Comparison of ENCODE assay signal across 8 cellular contexts in genomic region chr9:125889524-125890473, GRCh38.
DNase-seq lines count a peak whose midpoint lies in the region; ATAC-seq and TF ChIP-seq lines count a peak whose summit lies in the region.

No MANE protein-coding gene starts in this region.

- peaks cover 99% of the 10 kb centered on the region for H4K20me1 ChIP-seq in BLaER1

- H3K4me1 Mint-ChIP-seq in activated T-cell treated with anti-CD3 and anti-CD28 coated beads, Interleukin-2, amount 50 U/mL, for 4 hours (ENCODE audit: low read depth), result peaks cover 7% of the 10 kb centered on the region

- H3K4me3 Mint-ChIP-seq in activated T-cell treated with anti-CD3 and anti-CD28 coated beads, Interleukin-2, amount 50 U/mL, for 4 hours, result peak overlapping the region; percentile 80

- DNase-seq in NCI-H774 (lab: John Stamatoyannopoulos, UW) (peak; percentile 76), esophagus squamous epithelium (lab: John Stamatoyannopoulos, UW) (no peak)
- peak; percentile 23 for DNase-seq in activated T-cell treated with anti-CD3 and anti-CD28 coated beads, Interleukin-2, amount 50 U/mL, for 4 hours
- DNase-seq in stimulated activated naive CD8-positive, alpha-beta T cell treated with anti-CD3 and anti-CD28 coated beads, Interleukin-15, Interleukin-2, amounts not matched to agents 100 U/mL and 50 U/mL, for 24 hours, result peak; percentile 45

- ATAC-seq in GM19468 (IDR thresholded peaks at IDR 0.05; ENCODE audit: extremely low read depth, unreplicated experiment), result peak; percentile 38
- peak; percentile 92 for ATAC-seq in activated T-cell treated with anti-CD3 and anti-CD28 coated beads, Interleukin-2, amount 50 U/mL, for 4 hours
- ATAC-seq in stimulated activated naive CD8-positive, alpha-beta T cell treated with anti-CD3 and anti-CD28 coated beads, Interleukin-15, Interleukin-2, amounts not matched to agents 100 U/mL and 50 U/mL, for 24 hours, result peak; percentile 65
- no peak for ATAC-seq in GM19328 (IDR thresholded peaks at IDR 0.05; ENCODE audit: unreplicated experiment)

- no peak for TF ChIP-seq POLR2A in esophagus squamous epithelium (IDR thresholded peaks at IDR 0.05)

- no peak overlapping the region for H3K27ac ChIP-seq in BLaER1
- peak overlapping the region; percentile 22 to 82 (median 66) for H3K27ac ChIP-seq in esophagus squamous epithelium
- H3K27ac ChIP-seq in muscle layer of colon (ENCODE audit: low read depth, low read length), result peak overlapping the region; percentile 91

- H3K9ac ChIP-seq in BLaER1 (no peak overlapping the region), muscle layer of colon (ENCODE audit: low read length) (peak overlapping the region; percentile 36)

- H3K4me2 ChIP-seq in BLaER1, result peak overlapping the region; percentile 68

- no peak for TF ChIP-seq CTCF in esophagus squamous epithelium (IDR thresholded peaks at IDR 0.05)

- no peaks in the 10 kb centered on the region for H3K9me3 ChIP-seq in BLaER1
- H3K9me3 ChIP-seq in esophagus squamous epithelium, result no peaks in the 10 kb centered on the region
- no peaks in the 10 kb centered on the region for H3K9me3 ChIP-seq in muscle layer of colon (ENCODE audit: low read length)

- H3K27me3 Mint-ChIP-seq in activated T-cell treated with anti-CD3 and anti-CD28 coated beads, Interleukin-2, amount 50 U/mL, for 4 hours (ENCODE audit: low read depth), result peaks cover 23% of the 10 kb centered on the region

- H3K4me1 ChIP-seq in BLaER1 (peaks cover 11% of the 10 kb centered on the region), esophagus squamous epithelium (peaks cover 5 to 24% (median 8%) of the 10 kb centered on the region in 3 donors), muscle layer of colon (ENCODE audit: insufficient read depth, low read length) (peaks cover 62% of the 10 kb centered on the region)

- H3K9me3 Mint-ChIP-seq in activated T-cell treated with anti-CD3 and anti-CD28 coated beads, Interleukin-2, amount 50 U/mL, for 4 hours, result no peaks in the 10 kb centered on the region

- peaks cover 75% of the 10 kb centered on the region for H3K27me3 ChIP-seq in BLaER1
- no peaks in the 10 kb centered on the region for H3K27me3 ChIP-seq in esophagus squamous epithelium
- H3K27me3 ChIP-seq in muscle layer of colon (ENCODE audit: control insufficient read depth in 1 of 2, insufficient read depth in 2 of 2, low read length in 2 of 2), result no peaks in the 10 kb centered on the region

- H3K36me3 ChIP-seq in BLaER1, result no peaks in the 10 kb centered on the region
- H3K36me3 ChIP-seq in esophagus squamous epithelium, result no peaks in the 10 kb centered on the region
- no peaks in the 10 kb centered on the region for H3K36me3 ChIP-seq in muscle layer of colon (ENCODE audit: insufficient read depth, low read length)

- no peaks in the 10 kb centered on the region for H3K36me3 Mint-ChIP-seq in activated T-cell treated with anti-CD3 and anti-CD28 coated beads, Interleukin-2, amount 50 U/mL, for 4 hours (ENCODE audit: insufficient read depth)

- intact Hi-C loops in esophagus squamous epithelium (cut with DNase I), result no loop called here

- H3K4me3 ChIP-seq in BLaER1 (peak overlapping the region; percentile 59), esophagus squamous epithelium (peak overlapping the region; percentile 29 to 72 (median 48)), muscle layer of colon (ENCODE audit: low read depth in 1 of 2, low read length in 2 of 2) (peak overlapping the region; percentile 54 to 80)

- WGBS in esophagus squamous epithelium, 2 donors, result 19 to 20% methylated on average over 7 to 9 of the region's 70 CpGs
